Comparison of ENCODE assay signal across 8 cellular contexts in genomic region chr11:65428578-65429068, GRCh38. TPM values are rescaled to one million over a fixed set of nuclear protein-coding genes. Genes with fewer than 3 reads are reported as not detected.
DNase-seq lines count a peak whose midpoint lies in the region; ATAC-seq and TF ChIP-seq lines count a peak whose summit lies in the region.

No MANE protein-coding gene starts in this region.

- no peak for TF ChIP-seq CTCF in epithelial cell of esophagus (IDR thresholded peaks at IDR 0.05; ENCODE audit: insufficient read depth, low read depth, low read length, missing control alignments)
- no peak for TF ChIP-seq CTCF in osteocyte (IDR thresholded peaks at IDR 0.05)

- H3K27me3 Mint-ChIP-seq in CD8-positive, alpha-beta memory T cell, result peaks cover 0 to 6% of the 10 kb centered on the region in 2 donors
- H3K27me3 Mint-ChIP-seq in osteocyte (ENCODE audit: unreplicated experiment), result no peaks in the 10 kb centered on the region

- POLR2A ChIA-PET in CD8-positive, alpha-beta memory T cell (lab: Charles Lee), result interaction anchor here (1.5 to 20.1 kb wide), 2 partner anchors 11 to 75 kb away, joined by 9 to 1366 read pairs; partner anchors contain the start of gene MALAT1

- peaks cover 70% of the 10 kb centered on the region for H3K4me1 ChIP-seq in CD8-positive, alpha-beta memory T cell (ENCODE audit: insufficient read depth, low read length)

- H3K4me1 Mint-ChIP-seq in CD8-positive, alpha-beta memory T cell, result peaks cover 76 to 79% (median 79%) of the 10 kb centered on the region in 3 donors
- H3K4me1 Mint-ChIP-seq in osteocyte (ENCODE audit: unreplicated experiment), result peaks cover 86% of the 10 kb centered on the region

- peak overlapping the region; percentile 89 for H3K4me3 ChIP-seq in CD8-positive, alpha-beta memory T cell (ENCODE audit: low read length)
- H3K4me3 ChIP-seq in epithelial cell of esophagus (ENCODE audit: low read length), result peak overlapping the region; percentile 97

- H3K9me3 Mint-ChIP-seq in CD8-positive, alpha-beta memory T cell, result no peaks in the 10 kb centered on the region
- H3K9me3 Mint-ChIP-seq in osteocyte (ENCODE audit: unreplicated experiment), result no peaks in the 10 kb centered on the region

- peaks cover 5% of the 10 kb centered on the region for H3K36me3 ChIP-seq in CD8-positive, alpha-beta memory T cell (ENCODE audit: insufficient read depth, low read length)

- H3K36me3 Mint-ChIP-seq in CD8-positive, alpha-beta memory T cell, result peaks cover 24 to 55% (median 26%) of the 10 kb centered on the region in 3 donors
- peaks cover 63% of the 10 kb centered on the region for H3K36me3 Mint-ChIP-seq in osteocyte (ENCODE audit: unreplicated experiment)

- no peaks in the 10 kb centered on the region for H3K27me3 ChIP-seq in CD8-positive, alpha-beta memory T cell (ENCODE audit: insufficient read depth, low read length, poor library complexity, severe bottlenecking)

- peak overlapping the region; percentile 94 to 100 (median 97) for H3K27ac Mint-ChIP-seq in CD8-positive, alpha-beta memory T cell
- H3K27ac Mint-ChIP-seq in osteocyte (ENCODE audit: unreplicated experiment), result peak overlapping the region; percentile 99

- CTCF ChIA-PET in CD8-positive, alpha-beta memory T cell (lab: Charles Lee), result interaction anchor here (0.7 to 2.2 kb wide), 4 partner anchors 9 to 40 kb away, joined by 3 to 15 read pairs (median 5); no protein-coding TSS in a partner anchor

- ATAC-seq in HG02763 (IDR thresholded peaks at IDR 0.05; ENCODE audit: unreplicated experiment), result no peak
- ATAC-seq in GM21723 (IDR thresholded peaks at IDR 0.05; ENCODE audit: unreplicated experiment), result no peak

- peak in 2 of 5 donors; percentile 23 to 40 for DNase-seq in CD8-positive, alpha-beta memory T cell
- DNase-seq in epithelial cell of esophagus (ENCODE audit: low read depth) (no peak), osteocyte (ENCODE audit: extremely low spot score, unreplicated experiment) (no peak), DMS79 treated with DMSO at 0.1 percent for 48 hours (lab: John Stamatoyannopoulos, UW) (no peak), amniotic stem cell (lab: John Stamatoyannopoulos, UW) (no peak)

- H3K27ac ChIP-seq in CD8-positive, alpha-beta memory T cell (ENCODE audit: low read depth, low read length), result peak overlapping the region; percentile 98

- peak; percentile 55; the same call in 1 of the 2 replicates for TF ChIP-seq POLR2A in Raji (IDR thresholded peaks at IDR 0.05; ENCODE audit: insufficient read depth, low read depth, low read length)

- H3K9me3 ChIP-seq in CD8-positive, alpha-beta memory T cell (ENCODE audit: low read length), result no peaks in the 10 kb centered on the region

- peak overlapping the region; percentile 93 to 97 (median 94) for H3K4me3 Mint-ChIP-seq in CD8-positive, alpha-beta memory T cell
- H3K4me3 Mint-ChIP-seq in osteocyte (ENCODE audit: unreplicated experiment), result peak overlapping the region; percentile 98

RNA-seq across cellular contexts. Expression of gene NEAT1, which starts 6.0 kb away (rescaled TPM):
- 100 to 1,000 TPM; 196 to 204 TPM for total RNA-seq in CD8-positive, alpha-beta memory T cell
- 2.7 TPM for polyA plus RNA-seq in CD8-positive, alpha-beta memory T cell
- 300 and 534 TPM in 2 replicates for total RNA-seq in osteocyte

RNA-seq across cellular contexts. Expression of gene FRMD8, which starts 42.2 kb away (rescaled TPM):
- 10 to 100 TPM; 44.9 to 49.8 TPM for total RNA-seq in CD8-positive, alpha-beta memory T cell
- polyA plus RNA-seq in CD8-positive, alpha-beta memory T cell, result 60.6 TPM
- total RNA-seq in osteocyte, result 62.8 and 65.8 TPM in 2 replicates

RNA-seq across cellular contexts. Expression of gene SLC25A45, which starts 46.2 kb away (rescaled TPM):
- 10 to 100 TPM; 13.3 to 13.8 TPM for total RNA-seq in CD8-positive, alpha-beta memory T cell
- 14.6 TPM for polyA plus RNA-seq in CD8-positive, alpha-beta memory T cell
- total RNA-seq in osteocyte, result 9.9 and 10.8 TPM in 2 replicates
